ENCODE assay signal across 18 cellular contexts in the genomic region with DNA sequence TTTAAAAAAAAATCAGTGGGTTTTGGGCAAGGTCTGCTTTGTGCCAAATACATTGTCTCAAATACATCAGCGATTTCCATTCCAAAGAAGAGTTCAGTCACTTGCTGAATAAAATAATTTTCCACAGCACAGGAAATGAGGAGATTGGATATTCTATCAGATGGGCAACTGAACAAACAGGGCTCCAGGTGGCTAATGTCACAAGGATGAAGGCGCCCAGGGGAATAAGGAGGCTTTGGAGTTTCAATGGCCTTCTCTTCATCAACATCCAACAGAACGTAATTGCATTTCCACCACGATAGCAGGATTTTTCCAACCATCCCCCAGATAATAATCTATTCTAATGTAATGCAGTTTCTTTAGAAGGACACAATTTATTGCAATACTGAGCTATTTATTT.
DNase-seq lines count a peak whose midpoint lies in the region; ATAC-seq, FAIRE-seq and TF ChIP-seq lines count a peak whose summit lies in the region.
"Had no signal": no experiment of that assay in that cellular context is flagged by ENCODE, and none has a peak within 500 bp of the region (broad histone marks: within the 10 kb centered on the region; RNA-seq: fewer than 3 reads in every experiment).

No MANE protein-coding gene starts in this region.

- H3K79me2 ChIP-seq in endothelial cell of umbilical vein (ENCODE audit: control insufficient read depth, insufficient read depth, low read length), result no peaks in the 10 kb centered on the region

- no peak overlapping the region for H3K27ac Mint-ChIP-seq in Caco-2 (ENCODE audit: unreplicated experiment)
- no peak overlapping the region for H3K27ac Mint-ChIP-seq in activated T-helper 2 cell treated with anti-CD3 and anti-CD28 coated beads, Interferon-gamma antibody, Interleukin-2, Interleukin-4, amounts not matched to agents 10 μg/mL and 5 μg/mL and 100 μg/mL, durations not matched to agents 14 hours and 24 hours and 36 hours

- H3K9me1 ChIP-seq in endothelial cell of umbilical vein (replicated peaks; ENCODE audit: control insufficient read depth, extremely low read depth, insufficient read depth, low read length), result no peaks in the 10 kb centered on the region

- dilution Hi-C loops in endothelial cell of umbilical vein (cut with MboI; ENCODE audit: extremely low pct_ligation_motif_present, low sequenced_read_pairs), result no loop called here

- peak overlapping the region; percentile 50 for H3K27ac ChIP-seq in endothelial cell of umbilical vein (ENCODE audit: insufficient read depth, low read depth, low read length)
- H3K27ac ChIP-seq: PC-9 had no signal

- no peaks in the 10 kb centered on the region for H3K27me3 ChIP-seq in endothelial cell of umbilical vein (ENCODE audit: control insufficient read depth in 2 of 2, insufficient read depth in 2 of 2, low read length in 2 of 2)
- no peaks in the 10 kb centered on the region for H3K27me3 ChIP-seq in Caco-2 (replicated peaks; ENCODE audit: control insufficient read depth, insufficient read depth, low read length)

- H3K36me3 ChIP-seq in endothelial cell of umbilical vein (ENCODE audit: control insufficient read depth in 2 of 2, extremely low read depth in 1 of 2, insufficient read depth in 2 of 2, low read length in 2 of 2) (no peaks in the 10 kb centered on the region), Caco-2 (ENCODE audit: control insufficient read depth, insufficient read depth, low read length) (no peaks in the 10 kb centered on the region)

- FAIRE-seq in endothelial cell of umbilical vein (lab: Jason Lieb, UNC), result no peak
- FAIRE-seq: HTR-8/SVneo had no signal

- H2AFZ ChIP-seq in endothelial cell of umbilical vein (ENCODE audit: low read depth, low read length), result peak overlapping the region; percentile 32
- H2AFZ ChIP-seq: PC-9 had no signal

- TF ChIP-seq CTCF in endothelial cell of umbilical vein (IDR thresholded peaks at IDR 0.05; ENCODE audit: extremely low read depth in 1 of 2, insufficient read depth in 1 of 2, low read depth in 1 of 2, low read length in 2 of 2) (no peak), Caco-2 (IDR thresholded peaks at IDR 0.05; ENCODE audit: insufficient read depth in 1 of 2, low read depth in 1 of 2, low read length in 1 of 2, severe bottlenecking in 1 of 2, unreplicated experiment in 1 of 2) (no peak)

- H3K27me3 Mint-ChIP-seq in Caco-2 (ENCODE audit: insufficient read depth, unreplicated experiment), result no peaks in the 10 kb centered on the region
- H3K27me3 Mint-ChIP-seq in activated T-helper 2 cell treated with anti-CD3 and anti-CD28 coated beads, Interferon-gamma antibody, Interleukin-2, Interleukin-4, amounts not matched to agents 10 μg/mL and 5 μg/mL and 100 μg/mL, durations not matched to agents 14 hours and 24 hours and 36 hours (ENCODE audit: low read depth), result no peaks in the 10 kb centered on the region

- H4K20me1 ChIP-seq in endothelial cell of umbilical vein (replicated peaks; ENCODE audit: control insufficient read depth, extremely low read depth, insufficient read depth, low read length), result no peaks in the 10 kb centered on the region

- H3K4me3 ChIP-seq in endothelial cell of umbilical vein (replicated peaks in 1 of 3; ENCODE audit: insufficient read depth in 1 of 3, low read depth in 1 of 3, low read length in 3 of 3), result no peak overlapping the region
- no peak overlapping the region for H3K4me3 ChIP-seq in Caco-2 (ENCODE audit: low read depth, low read length)
- H3K4me3 ChIP-seq: PC-9 had no signal

- DNase-seq in NCI-H1105 treated with DMSO at 0.1 percent for 48 hours (lab: John Stamatoyannopoulos, UW), result peak; percentile 12
- DNase-seq in NCI-H1105 (lab: John Stamatoyannopoulos, UW), result no peak
- DNase-seq in NCI-H1436 treated with DMSO at 0.1 percent for 48 hours (lab: John Stamatoyannopoulos, UW), result peak; percentile 47
- peak; percentile 72 for DNase-seq in NCI-H82 (lab: John Stamatoyannopoulos, UW)
- DNase-seq in endothelial cell of umbilical vein (ENCODE audit: low read depth, low spot score), result peak; percentile 37
- no peak for DNase-seq in Caco-2
- no peak for DNase-seq in activated T-helper 2 cell treated with anti-CD3 and anti-CD28 coated beads, Interferon-gamma antibody, Interleukin-2, Interleukin-4, amounts not matched to agents 10 μg/mL and 5 μg/mL and 100 μg/mL, durations not matched to agents 14 hours and 24 hours and 36 hours (ENCODE audit: low spot score)
- DNase-seq: 8988T, C1 segment of cervical spinal cord, COR-L47, NCI-H2029 treated with DMSO at 0.1 percent for 48 hours, NCI-H510A, PC-9, T-helper 2 cell had no signal

- no peaks in the 10 kb centered on the region for H3K36me3 Mint-ChIP-seq in Caco-2 (ENCODE audit: insufficient read depth, unreplicated experiment)
- H3K36me3 Mint-ChIP-seq in activated T-helper 2 cell treated with anti-CD3 and anti-CD28 coated beads, Interferon-gamma antibody, Interleukin-2, Interleukin-4, amounts not matched to agents 10 μg/mL and 5 μg/mL and 100 μg/mL, durations not matched to agents 14 hours and 24 hours and 36 hours (ENCODE audit: low read depth), result no peaks in the 10 kb centered on the region

- no peaks in the 10 kb centered on the region for H3K4me1 Mint-ChIP-seq in Caco-2 (ENCODE audit: low read depth, unreplicated experiment)
- no peaks in the 10 kb centered on the region for H3K4me1 Mint-ChIP-seq in activated T-helper 2 cell treated with anti-CD3 and anti-CD28 coated beads, Interferon-gamma antibody, Interleukin-2, Interleukin-4, amounts not matched to agents 10 μg/mL and 5 μg/mL and 100 μg/mL, durations not matched to agents 14 hours and 24 hours and 36 hours (ENCODE audit: low read depth)

- BruUV-seq in endothelial cell of umbilical vein (replicated peaks; lab: Mats Ljungman, UMichigan) (no TSS peak), Caco-2 (replicated peaks; lab: Mats Ljungman, UMichigan) (no TSS peak)

- no peak overlapping the region for H3K4me2 ChIP-seq in endothelial cell of umbilical vein (ENCODE audit: insufficient read depth, low read length)
- H3K4me2 ChIP-seq: PC-9 had no signal

- H3K9me3 Mint-ChIP-seq in Caco-2 (ENCODE audit: unreplicated experiment), result no peaks in the 10 kb centered on the region
- H3K9me3 Mint-ChIP-seq in activated T-helper 2 cell treated with anti-CD3 and anti-CD28 coated beads, Interferon-gamma antibody, Interleukin-2, Interleukin-4, amounts not matched to agents 10 μg/mL and 5 μg/mL and 100 μg/mL, durations not matched to agents 14 hours and 24 hours and 36 hours, result no peaks in the 10 kb centered on the region

- ATAC-seq in GM21390 (IDR thresholded peaks at IDR 0.05; ENCODE audit: unreplicated experiment), result no peak
- ATAC-seq: HCT116, Right ventricle myocardium inferior had no signal

- H3K9me3 ChIP-seq in endothelial cell of umbilical vein (replicated peaks; ENCODE audit: control insufficient read depth, insufficient read depth, low read length) (no peaks in the 10 kb centered on the region), Caco-2 (no peaks in the 10 kb centered on the region)

- intact Hi-C loops in endothelial cell of umbilical vein (cut with micrococcal nuclease) (loop anchor here (10.0 kb wide), 1 partner anchor 316 kb away; no protein-coding TSS in a partner anchor), Caco-2 (cut with micrococcal nuclease; ENCODE audit: unreplicated experiment) (no loop called here)
- intact Hi-C loops in activated T-helper 2 cell treated with anti-CD3 and anti-CD28 coated beads, Interferon-gamma antibody, Interleukin-2, Interleukin-4, amounts not matched to agents 10 μg/mL and 5 μg/mL and 100 μg/mL, durations not matched to agents 14 hours and 24 hours and 36 hours (cut with micrococcal nuclease), result no loop called here

- H3K4me1 ChIP-seq in endothelial cell of umbilical vein (ENCODE audit: control insufficient read depth, extremely low read depth, insufficient read depth, low read length) (peaks cover 27% of the 10 kb centered on the region), Caco-2 (no peaks in the 10 kb centered on the region)

- no peak overlapping the region for H3K9ac ChIP-seq in endothelial cell of umbilical vein (replicated peaks; ENCODE audit: extremely low read depth, insufficient read depth, low read length)

- no peak for TF ChIP-seq POLR2A in endothelial cell of umbilical vein (IDR thresholded peaks at IDR 0.05; ENCODE audit: low read depth, low read length)

- no peak overlapping the region for H3K4me3 Mint-ChIP-seq in Caco-2 (ENCODE audit: unreplicated experiment)
- no peak overlapping the region for H3K4me3 Mint-ChIP-seq in activated T-helper 2 cell treated with anti-CD3 and anti-CD28 coated beads, Interferon-gamma antibody, Interleukin-2, Interleukin-4, amounts not matched to agents 10 μg/mL and 5 μg/mL and 100 μg/mL, durations not matched to agents 14 hours and 24 hours and 36 hours (ENCODE audit: low read depth)

- CTCF ChIA-PET in endothelial cell of umbilical vein (lab: Charles Lee) (interaction anchor here (0.9 to 1.5 kb wide), 4 partner anchors 7 to 1731 kb away, joined by 3 to 4 read pairs (median 3); no protein-coding TSS in a partner anchor), Caco-2 (lab: Charles Lee) (no interaction called here)

- POLR2A ChIA-PET in endothelial cell of umbilical vein (lab: Charles Lee) (no interaction called here), Caco-2 (lab: Charles Lee) (no interaction called here)

TF ChIP-seq in endothelial cell of umbilical vein, 7 proteins besides CTCF, POLR2A, EP300 and RAD21:
- TF ChIP-seq GATA2 (IDR thresholded peaks at IDR 0.05; ENCODE audit: insufficient read depth, insufficient read length, low read depth, low read length), result no peak
- TF ChIP-seq POLR2AphosphoS5 (IDR thresholded peaks at IDR 0.05; ENCODE audit: insufficient read depth, low read depth, low read length), result no peak
- TF ChIP-seq, protein P1, sequence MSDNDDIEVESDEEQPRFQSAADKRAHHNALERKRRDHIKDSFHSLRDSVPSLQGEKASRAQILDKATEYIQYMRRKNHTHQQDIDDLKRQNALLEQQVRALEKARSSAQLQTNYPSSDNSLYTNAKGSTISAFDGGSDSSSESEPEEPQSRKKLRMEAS (IDR thresholded peaks at IDR 0.05; ENCODE audit: insufficient read depth, insufficient read length), result no peak
- TF ChIP-seq FOS (IDR thresholded peaks at IDR 0.05; ENCODE audit: borderline replicate concordance, insufficient read depth, low read length), result no peak
- TF ChIP-seq JUN (IDR thresholded peaks at IDR 0.05; ENCODE audit: borderline replicate concordance, insufficient read depth, insufficient read length, low read depth), result no peak
- no peak for TF ChIP-seq EZH2 (IDR thresholded peaks at IDR 0.05; ENCODE audit: borderline replicate concordance, low read depth, low read length, severe bottlenecking)
- no peak for TF ChIP-seq MYC (IDR thresholded peaks at IDR 0.05; ENCODE audit: low read depth, low read length)

Comparison
In these comparisons a context has a peak if more than half of its experiments do, and no peak if none do; other contexts are left out.
1. DNase-seq: peak in NCI-H1105 treated with DMSO at 0.1 percent for 48 hours (single experiment), NCI-H1436 treated with DMSO at 0.1 percent for 48 hours (single experiment), NCI-H82 (single experiment) and endothelial cell of umbilical vein (single experiment); none in NCI-H1105 (single experiment), Caco-2 (0 of 2) and activated T-helper 2 cell treated with anti-CD3 and anti-CD28 coated beads, Interferon-gamma antibody, Interleukin-2, Interleukin-4, amounts not matched to agents 10 μg/mL and 5 μg/mL and 100 μg/mL, durations not matched to agents 14 hours and 24 hours and 36 hours (single experiment).